Comparison of ENCODE assay signal across 8 cellular contexts in the genomic region with DNA sequence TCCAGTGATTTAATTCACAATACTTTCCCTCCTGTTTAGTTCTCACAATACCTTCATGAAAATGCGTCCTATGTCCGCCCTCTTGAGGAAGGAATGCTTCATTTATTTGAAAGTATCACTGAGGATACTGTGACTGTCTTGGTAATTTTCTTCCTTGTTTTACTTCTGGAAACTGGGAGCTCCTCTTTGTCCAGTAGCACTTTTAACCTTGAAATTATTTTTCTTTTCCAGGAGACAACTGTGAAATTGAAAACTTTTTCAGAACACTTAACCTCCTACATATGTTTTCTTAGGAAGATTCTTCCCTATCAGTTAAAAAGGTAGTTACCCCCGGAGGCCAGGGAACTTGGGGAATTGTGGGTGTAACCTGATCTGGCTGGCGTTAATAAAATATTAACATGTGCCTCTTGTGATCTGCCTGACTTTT. TPM values are rescaled to one million over a fixed set of nuclear protein-coding genes. Genes with fewer than 3 reads are reported as not detected.
A peak's percentile ranks its signal among the peaks of the same experiment; 100 is the strongest.
DNase-seq lines count a peak whose midpoint lies in the region; FAIRE-seq and TF ChIP-seq lines count a peak whose summit lies in the region.

No MANE protein-coding gene starts in this region.

- DNase-seq in BE2C (peak; percentile 6), MM.1S (peak; percentile 22), T47D (ENCODE audit: low read depth in 1 of 2, low spot score in 1 of 2) (peak; percentile 6 to 79), left kidney (ENCODE audit: low read depth, low spot score) (peak; percentile 94), urothelium cell line (ENCODE audit: low spot score) (peak; percentile 56), NCI-H510A treated with DMSO at 0.1 percent for 48 hours (lab: John Stamatoyannopoulos, UW) (no peak), SKM-1 treated with dmso at 0.1 percent for 144 hours (lab: John Stamatoyannopoulos, UW; ENCODE audit: unreplicated experiment) (no peak), UCSD-AML1 (lab: John Stamatoyannopoulos, UW; ENCODE audit: unreplicated experiment) (no peak)

- H2AFZ ChIP-seq in MM.1S (ENCODE audit: low read length): no peak overlapping the region

- H3K27me3 ChIP-seq in BE2C (no peaks in the 10 kb centered on the region), MM.1S (replicated peaks; ENCODE audit: insufficient read depth, low read length) (no peaks in the 10 kb centered on the region)

- no peak overlapping the region for H3K4me2 ChIP-seq in MM.1S (ENCODE audit: low read depth, low read length)

- no peak overlapping the region for H3K9ac ChIP-seq in MM.1S (ENCODE audit: low read length)

- no peaks in the 10 kb centered on the region for H3F3A ChIP-seq in MM.1S (ENCODE audit: insufficient read depth, low read length)

- H3K9me3 ChIP-seq in BE2C (no peaks in the 10 kb centered on the region), MM.1S (replicated peaks; ENCODE audit: insufficient read depth, low read length) (no peaks in the 10 kb centered on the region)

- peak; percentile 49 for TF ChIP-seq CTCF in BE2C (IDR thresholded peaks at IDR 0.05; ENCODE audit: low read depth, low read length)
- peak; percentile 48 for TF ChIP-seq CTCF in MM.1S (IDR thresholded peaks at IDR 0.05; ENCODE audit: low read length)

- no peaks in the 10 kb centered on the region for H3K36me3 ChIP-seq in BE2C
- no peaks in the 10 kb centered on the region; the same call in 1 of the 2 replicates for H3K36me3 ChIP-seq in MM.1S (replicated peaks; ENCODE audit: insufficient read depth, low read length)

- in situ Hi-C loops in T47D (cut with HindIII; ENCODE audit: low pct_unique_long_range_greater_than_20kb, low sequenced_read_pairs): no loop called here

- no peaks in the 10 kb centered on the region for H3K9me2 ChIP-seq in MM.1S (replicated peaks; ENCODE audit: insufficient read depth, low read length)

- no peak overlapping the region for H3K27ac ChIP-seq in MM.1S (ENCODE audit: low read length)

- H3K4me1 ChIP-seq in BE2C: no peaks in the 10 kb centered on the region
- H3K4me1 ChIP-seq in MM.1S (ENCODE audit: low read length): no peaks in the 10 kb centered on the region

- H4K20me1 ChIP-seq in MM.1S (ENCODE audit: insufficient read depth, low read length): no peaks in the 10 kb centered on the region

- FAIRE-seq in urothelium cell line (lab: Jason Lieb, UNC): no peak

- H3K79me2 ChIP-seq in MM.1S (ENCODE audit: low read length): no peaks in the 10 kb centered on the region

- H3K4me3 ChIP-seq in BE2C (ENCODE audit: low read depth, low read length) (no peak overlapping the region), MM.1S (ENCODE audit: low read length) (no peak overlapping the region)

RNA-seq across cellular contexts. Expression of gene PPP1R21, which starts 30.5 kb away (rescaled TPM):
- polyA plus RNA-seq in BE2C (2012; ENCODE audit: insufficient read depth, insufficient read length, low read depth): 2.5 TPM

RNA-seq across cellular contexts. Expression of gene STON1, which starts 58.9 kb away (rescaled TPM):
- polyA plus RNA-seq in BE2C (2012; ENCODE audit: insufficient read depth, insufficient read length, low read depth): not detected

Comparison
In these comparisons a context has a peak if more than half of its experiments do, and no peak if none do; other contexts are left out.
1. DNase-seq: peak in BE2C (single experiment), MM.1S (single experiment), T47D (2 of 2), left kidney (single experiment) and urothelium cell line (single experiment); none in NCI-H510A treated with DMSO at 0.1 percent for 48 hours (single experiment), SKM-1 treated with dmso at 0.1 percent for 144 hours (single experiment) and UCSD-AML1 (single experiment).